Comparison of ENCODE assay signal across 2 cellular contexts in the genomic region with DNA sequence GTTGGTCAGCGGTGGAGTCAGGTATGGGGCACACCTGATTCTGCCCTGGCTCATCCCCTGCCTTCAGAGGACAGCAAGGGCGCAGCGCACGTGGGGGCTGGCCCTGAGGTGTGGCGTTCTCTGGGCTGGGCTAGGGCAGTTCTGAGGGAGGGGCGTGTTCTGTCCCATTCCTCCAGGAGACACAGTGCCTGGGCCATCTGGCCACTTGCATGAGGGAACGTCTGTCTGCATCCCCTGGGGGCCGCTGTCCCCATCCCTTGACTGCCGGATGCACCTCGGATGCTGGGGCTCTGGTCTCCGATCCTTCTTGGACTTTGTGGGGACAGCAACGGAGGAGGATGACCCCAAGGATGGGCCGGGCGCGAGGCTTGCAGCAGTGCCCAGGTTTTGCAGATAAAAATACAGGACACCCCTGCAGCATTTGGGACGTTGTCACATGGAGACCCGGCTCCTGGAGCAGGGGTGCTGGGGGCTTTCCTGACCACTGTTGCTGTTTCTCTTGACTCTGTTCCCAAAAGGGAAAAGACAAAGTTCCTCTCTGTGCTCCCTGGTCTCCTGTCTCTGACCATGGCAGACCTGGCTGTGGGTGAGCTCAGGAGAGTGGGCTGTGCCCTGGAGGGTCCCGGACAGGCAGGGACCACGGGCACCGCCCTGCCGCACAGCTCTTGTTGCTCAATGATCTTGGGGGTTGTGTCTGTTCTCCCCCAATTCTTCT.
A peak's percentile ranks its signal among the peaks of the same experiment; 100 is the strongest.
TF ChIP-seq lines count a peak whose summit lies in the region.

No MANE protein-coding gene starts in this region.

TF ChIP-seq in HepG2, 621 proteins besides CTCF, POLR2A, EP300 and RAD21:
- TF ChIP-seq HMG20B (CRISPR knock-in tag; conservative IDR thresholded peaks at IDR 0.05) (no peak), RBM22 (optimal IDR thresholded peaks at IDR 0.05; ENCODE audit: low read length) (peak; percentile 72), AGO2 (optimal IDR thresholded peaks at IDR 0.05; ENCODE audit: low read depth, low read length) (peak; percentile 60), AKAP8 (CRISPR knock-in tag; IDR thresholded peaks at IDR 0.05) (0 out of 2 replicates have a peak, but pooled peaks have one; percentile 60), RBFOX2 (IDR thresholded peaks at IDR 0.05; ENCODE audit: low read depth, low read length) (0 out of 2 replicates have a peak, but pooled peaks have one; percentile 42)

TF ChIP-seq in GM12878, 131 proteins besides CTCF, POLR2A, EP300 and RAD21:
- no peak for TF ChIP-seq ZNF384 (IDR thresholded peaks at IDR 0.05; ENCODE audit: borderline replicate concordance, low read depth, low read length)
- TF ChIP-seq SPI1 (IDR thresholded peaks at IDR 0.05; ENCODE audit: borderline replicate concordance, insufficient read depth, low read depth, low read length): no peak
- TF ChIP-seq, protein P1, sequence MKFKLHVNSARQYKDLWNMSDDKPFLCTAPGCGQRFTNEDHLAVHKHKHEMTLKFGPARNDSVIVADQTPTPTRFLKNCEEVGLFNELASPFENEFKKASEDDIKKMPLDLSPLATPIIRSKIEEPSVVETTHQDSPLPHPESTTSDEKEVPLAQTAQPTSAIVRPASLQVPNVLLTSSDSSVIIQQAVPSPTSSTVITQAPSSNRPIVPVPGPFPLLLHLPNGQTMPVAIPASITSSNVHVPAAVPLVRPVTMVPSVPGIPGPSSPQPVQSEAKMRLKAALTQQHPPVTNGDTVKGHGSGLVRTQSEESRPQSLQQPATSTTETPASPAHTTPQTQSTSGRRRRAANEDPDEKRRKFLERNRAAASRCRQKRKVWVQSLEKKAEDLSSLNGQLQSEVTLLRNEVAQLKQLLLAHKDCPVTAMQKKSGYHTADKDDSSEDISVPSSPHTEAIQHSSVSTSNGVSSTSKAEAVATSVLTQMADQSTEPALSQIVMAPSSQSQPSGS (IDR thresholded peaks at IDR 0.05; ENCODE audit: low read length): no peak
